Comparison of ENCODE assay signal across 10 cellular contexts in genomic region chr12:57131896-57132744, GRCh38. TPM values are rescaled to one million over a fixed set of nuclear protein-coding genes. Genes with fewer than 3 reads are reported as not detected.
DNase-seq lines count a peak whose midpoint lies in the region; ATAC-seq, FAIRE-seq and TF ChIP-seq lines count a peak whose summit lies in the region.
"Had no signal": no experiment of that assay in that cellular context is flagged by ENCODE, and none has a peak within 500 bp of the region (broad histone marks: within the 10 kb centered on the region; RNA-seq: fewer than 3 reads in every experiment).

No MANE protein-coding gene starts in this region.

- H3K4me3 ChIP-seq in GM23338 (peak overlapping the region; percentile 98), adipocyte (ENCODE audit: low read length) (peak overlapping the region; percentile 84), iPS-20b (ENCODE audit: low read length) (peak overlapping the region; percentile 38), spleen (peak overlapping the region in 1 of 8 donors; percentile 89)

- H2AFZ ChIP-seq in GM23338, result no peak overlapping the region

- H3K9ac ChIP-seq in adipocyte (ENCODE audit: low read length) (peak overlapping the region; percentile 94), iPS-20b (ENCODE audit: low read depth, low read length) (peak overlapping the region; percentile 59; the same call in 1 of the 2 replicates)

- peak; percentile 30 for DNase-seq in GM23338 (ENCODE audit: low spot score)
- DNase-seq in adipocyte (ENCODE audit: low read depth), result peak; percentile 44
- peak; percentile 62 for DNase-seq in spleen
- DNase-seq in natural killer cell treated with Interleukin-12 subunit alpha and Interleukin-12 subunit beta and Interleukin-15 and Interleukin-18, amount 100 ng/mL, for 72 hours (ENCODE audit: low spot score), result no peak
- no peak for DNase-seq in D721Med (ENCODE audit: insufficient read length, low spot score)
- DNase-seq: NCI-H2107 had no signal

- no peaks in the 10 kb centered on the region for H3K9me3 Mint-ChIP-seq in GM23338
- H3K9me3 Mint-ChIP-seq in natural killer cell treated with Interleukin-12 subunit alpha and Interleukin-12 subunit beta and Interleukin-15 and Interleukin-18, amount 100 ng/mL, for 72 hours, result no peaks in the 10 kb centered on the region

- peaks cover 40% of the 10 kb centered on the region for H3K27me3 Mint-ChIP-seq in GM23338 (ENCODE audit: insufficient read depth, low read depth, poor library complexity)
- peaks cover 17 to 25% of the 10 kb centered on the region in 2 donors for H3K27me3 Mint-ChIP-seq in natural killer cell treated with Interleukin-12 subunit alpha and Interleukin-12 subunit beta and Interleukin-15 and Interleukin-18, amount 100 ng/mL, for 72 hours

- no peak for FAIRE-seq in D721Med (lab: Jason Lieb, UNC)

- H3K27me3 ChIP-seq in GM23338 (ENCODE audit: insufficient read depth) (no peaks in the 10 kb centered on the region), adipocyte (replicated peaks; ENCODE audit: control insufficient read depth, insufficient read depth, low read length) (no peaks in the 10 kb centered on the region), iPS-20b (ENCODE audit: insufficient read depth, low read length) (no peaks in the 10 kb centered on the region), spleen (replicated peaks in 1 of 7) (peaks cover 0 to 34% (median 12%) of the 10 kb centered on the region in 7 donors)

- WGBS in spleen, 5 donors, result 63 to 75% (median 67%) methylated on average over 9 of the region's 9 CpGs

- ATAC-seq in GM23338 (no peak), GM21423 (IDR thresholded peaks at IDR 0.05; ENCODE audit: unreplicated experiment) (no peak), HG02840 (IDR thresholded peaks at IDR 0.05; ENCODE audit: low FRiP score, unreplicated experiment) (no peak)
- no peak for ATAC-seq in natural killer cell treated with Interleukin-12 subunit alpha and Interleukin-12 subunit beta and Interleukin-15 and Interleukin-18, amount 100 ng/mL, for 72 hours

- H3K36me3 Mint-ChIP-seq in GM23338 (ENCODE audit: low read depth), result peaks cover 22% of the 10 kb centered on the region
- H3K36me3 Mint-ChIP-seq in natural killer cell treated with Interleukin-12 subunit alpha and Interleukin-12 subunit beta and Interleukin-15 and Interleukin-18, amount 100 ng/mL, for 72 hours, result no peaks in the 10 kb centered on the region

- peak overlapping the region; percentile 37; the same call in 1 of the 2 replicates for H3K27ac Mint-ChIP-seq in GM23338
- no peak overlapping the region for H3K27ac Mint-ChIP-seq in natural killer cell treated with Interleukin-12 subunit alpha and Interleukin-12 subunit beta and Interleukin-15 and Interleukin-18, amount 100 ng/mL, for 72 hours

- peak overlapping the region; percentile 93 for H3K27ac ChIP-seq in GM23338 (ENCODE audit: low read depth)
- no peak overlapping the region for H3K27ac ChIP-seq in iPS-20b (ENCODE audit: low read length)
- peak overlapping the region in 6 of 8 donors; percentile 13 to 90 (median 52) for H3K27ac ChIP-seq in spleen

- H3K79me2 ChIP-seq in GM23338 (replicated peaks; ENCODE audit: insufficient read depth), result peaks cover 81% of the 10 kb centered on the region

- H4K20me1 ChIP-seq in GM23338 (replicated peaks; ENCODE audit: insufficient read depth), result peaks cover 39% of the 10 kb centered on the region

- H3K4me1 Mint-ChIP-seq in GM23338, result peaks cover 70% of the 10 kb centered on the region
- no peaks in the 10 kb centered on the region for H3K4me1 Mint-ChIP-seq in natural killer cell treated with Interleukin-12 subunit alpha and Interleukin-12 subunit beta and Interleukin-15 and Interleukin-18, amount 100 ng/mL, for 72 hours (ENCODE audit: low read depth in 2 of 2)

- H3K9me2 ChIP-seq in GM23338 (ENCODE audit: insufficient read depth), result no peaks in the 10 kb centered on the region

- no peak for TF ChIP-seq POLR2A in spleen (IDR thresholded peaks at IDR 0.05)

- peak overlapping the region; percentile 93 for H3K4me2 ChIP-seq in GM23338

- H3K9me3 ChIP-seq in adipocyte (ENCODE audit: control insufficient read depth, low read length), result no peaks in the 10 kb centered on the region
- H3K9me3 ChIP-seq in iPS-20b (ENCODE audit: insufficient read depth, low read depth, low read length), result no peaks in the 10 kb centered on the region
- no peaks in the 10 kb centered on the region for H3K9me3 ChIP-seq in spleen

- TF ChIP-seq CTCF in GM23338 (conservative IDR thresholded peaks at IDR 0.05; ENCODE audit: low read depth in 2 of 2), result no peak
- no peak for TF ChIP-seq CTCF in spleen (IDR thresholded peaks at IDR 0.05 in 8 of 11, conservative IDR thresholded peaks at IDR 0.05 in 3 of 11)
- no peak for TF ChIP-seq CTCF in D721Med (IDR thresholded peaks at IDR 0.05; ENCODE audit: insufficient read depth, missing control alignments)

- H3K4me3 Mint-ChIP-seq in GM23338, result peak overlapping the region; percentile 86
- H3K4me3 Mint-ChIP-seq in natural killer cell treated with Interleukin-12 subunit alpha and Interleukin-12 subunit beta and Interleukin-15 and Interleukin-18, amount 100 ng/mL, for 72 hours, result no peak overlapping the region

- H3K36me3 ChIP-seq in GM23338 (ENCODE audit: insufficient read depth) (peaks cover 3% of the 10 kb centered on the region; the same call in 1 of the 2 replicates), adipocyte (ENCODE audit: control insufficient read depth, insufficient read depth, low read length, severe bottlenecking) (peaks cover 20% of the 10 kb centered on the region), iPS-20b (ENCODE audit: insufficient read depth, low read depth, low read length) (peaks cover 5% of the 10 kb centered on the region; the same call in 1 of the 2 replicates), spleen (no peaks in the 10 kb centered on the region)

- H3K4me1 ChIP-seq in GM23338 (ENCODE audit: insufficient read depth), result peaks cover 60% of the 10 kb centered on the region
- peaks cover 63% of the 10 kb centered on the region for H3K4me1 ChIP-seq in adipocyte (ENCODE audit: control insufficient read depth, insufficient read depth, low read length)
- H3K4me1 ChIP-seq in iPS-20b (ENCODE audit: insufficient read depth, low read length), result peaks cover 63% of the 10 kb centered on the region
- peaks cover 11 to 99% (median 47%) of the 10 kb centered on the region in 6 donors for H3K4me1 ChIP-seq in spleen

- peaks cover 18% of the 10 kb centered on the region; the same call in 1 of the 2 replicates for H3F3A ChIP-seq in GM23338 (replicated peaks; ENCODE audit: low read depth)

- intact Hi-C loops in spleen (cut with DNase I; ENCODE audit: low total_unique reads), result no loop called here

TF ChIP-seq in GM23338, 12 proteins besides CTCF, POLR2A, EP300 and RAD21:
- TF ChIP-seq EZH2 (IDR thresholded peaks at IDR 0.05; ENCODE audit: low read depth, unreplicated experiment), result no peak
TF ChIP-seq in GM23338: peak in this region for 0.

RNA-seq across cellular contexts. Expression of gene LRP1, which starts 3.8 kb away (rescaled TPM):
- total RNA-seq in GM23338 (2014; rRNA removed; shearing (Covaris generic)), result 130 and 145 TPM in 2 replicates
- polyA plus RNA-seq in GM23338 (2016; fragmentation: Nextera tagmentation; extraction: Ambion mirVana) (26.6 and 29.9 TPM in 2 replicates), spleen (10 to 100 TPM in 2 of 3 donors, 1 to 10 TPM in 1; 8.9 to 24.0 (median 13.0) TPM)
- total RNA-seq in spleen, result 100 to 1,000 TPM; 103 to 216 (median 181) TPM
- total RNA-seq in natural killer cell treated with Interleukin-12 subunit alpha and Interleukin-12 subunit beta and Interleukin-15 and Interleukin-18, amount 100 ng/mL, for 72 hours, result under 1 TPM; 0.42 to 0.45 TPM

RNA-seq across cellular contexts. Expression of gene LRP1-AS, which starts 15.3 kb away (rescaled TPM):
- not detected in 2 replicates for total RNA-seq in GM23338 (2014; rRNA removed; shearing (Covaris generic))
- 0.86 TPM in 1 of 2 replicates, not detected in the other for polyA plus RNA-seq in GM23338 (2016; fragmentation: Nextera tagmentation; extraction: Ambion mirVana)
- not detected for total RNA-seq in spleen
- not detected for polyA plus RNA-seq in spleen
- not detected for total RNA-seq in natural killer cell treated with Interleukin-12 subunit alpha and Interleukin-12 subunit beta and Interleukin-15 and Interleukin-18, amount 100 ng/mL, for 72 hours
- total RNA-seq: T-helper 2 cell treated with Interferon-gamma antibody and Interleukin-4, amounts not matched to agents 100 ng/mL and 5 ng/mL, for 36 hours had no signal

RNA-seq across cellular contexts. Expression of gene STAT6, which starts 21.0 kb away (rescaled TPM):
- total RNA-seq in GM23338 (2014; rRNA removed; shearing (Covaris generic)), result 26.3 and 28.1 TPM in 2 replicates
- polyA plus RNA-seq in GM23338 (2016; fragmentation: Nextera tagmentation; extraction: Ambion mirVana) (11.0 and 14.3 TPM in 2 replicates), spleen (100 to 1,000 TPM; 140 to 312 (median 241) TPM)
- 100 to 1,000 TPM; 196 to 336 (median 280) TPM for total RNA-seq in spleen
- total RNA-seq in natural killer cell treated with Interleukin-12 subunit alpha and Interleukin-12 subunit beta and Interleukin-15 and Interleukin-18, amount 100 ng/mL, for 72 hours, result 100 to 1,000 TPM; 158 to 198 TPM

RNA-seq across cellular contexts. Expression of gene NAB2, which starts 43.2 kb away (rescaled TPM):
- total RNA-seq in GM23338 (2014; rRNA removed; shearing (Covaris generic)), result 19.8 and 20.8 TPM in 2 replicates
- polyA plus RNA-seq in GM23338 (2016; fragmentation: Nextera tagmentation; extraction: Ambion mirVana), result 6.5 and 6.6 TPM in 2 replicates
- 10 to 100 TPM; 14.8 to 25.0 (median 18.2) TPM for total RNA-seq in spleen
- polyA plus RNA-seq in spleen, result 10 to 100 TPM in 2 of 3 donors, 1 to 10 TPM in 1; 9.0 to 19.1 (median 13.2) TPM
- 1 to 10 TPM; 7.7 to 8.0 TPM for total RNA-seq in natural killer cell treated with Interleukin-12 subunit alpha and Interleukin-12 subunit beta and Interleukin-15 and Interleukin-18, amount 100 ng/mL, for 72 hours

RNA-seq across cellular contexts. Expression of gene NEMP1, which starts 53.5 kb away (rescaled TPM):
- 35.0 and 36.3 TPM in 2 replicates for total RNA-seq in GM23338 (2014; rRNA removed; shearing (Covaris generic))
- polyA plus RNA-seq in GM23338 (2016; fragmentation: Nextera tagmentation; extraction: Ambion mirVana) (10.3 and 11.9 TPM in 2 replicates), spleen (1 to 10 TPM; 4.5 to 5.1 (median 4.7) TPM)
- total RNA-seq in spleen, result 10 to 100 TPM; 13.3 to 17.1 (median 15.3) TPM
- 10 to 100 TPM; 25.5 to 34.1 TPM for total RNA-seq in natural killer cell treated with Interleukin-12 subunit alpha and Interleukin-12 subunit beta and Interleukin-15 and Interleukin-18, amount 100 ng/mL, for 72 hours

Comparison
In these comparisons a context has a peak if more than half of its experiments do, and no peak if none do; other contexts are left out.
1. DNase-seq: peak in GM23338 (single experiment), adipocyte (single experiment) and spleen (single experiment); none in natural killer cell treated with Interleukin-12 subunit alpha and Interleukin-12 subunit beta and Interleukin-15 and Interleukin-18, amount 100 ng/mL, for 72 hours (single experiment) and D721Med (single experiment).
2. RNA of gene LRP1, which starts 3.8 kb away (total RNA-seq): 103 to 216 TPM in spleen and 130 to 145 TPM in GM23338; 0.42 to 0.45 TPM in natural killer cell treated with Interleukin-12 subunit alpha and Interleukin-12 subunit beta and Interleukin-15 and Interleukin-18, amount 100 ng/mL, for 72 hours; every median in the first group is over 10 times any median in the second.